In the genomic region with DNA sequence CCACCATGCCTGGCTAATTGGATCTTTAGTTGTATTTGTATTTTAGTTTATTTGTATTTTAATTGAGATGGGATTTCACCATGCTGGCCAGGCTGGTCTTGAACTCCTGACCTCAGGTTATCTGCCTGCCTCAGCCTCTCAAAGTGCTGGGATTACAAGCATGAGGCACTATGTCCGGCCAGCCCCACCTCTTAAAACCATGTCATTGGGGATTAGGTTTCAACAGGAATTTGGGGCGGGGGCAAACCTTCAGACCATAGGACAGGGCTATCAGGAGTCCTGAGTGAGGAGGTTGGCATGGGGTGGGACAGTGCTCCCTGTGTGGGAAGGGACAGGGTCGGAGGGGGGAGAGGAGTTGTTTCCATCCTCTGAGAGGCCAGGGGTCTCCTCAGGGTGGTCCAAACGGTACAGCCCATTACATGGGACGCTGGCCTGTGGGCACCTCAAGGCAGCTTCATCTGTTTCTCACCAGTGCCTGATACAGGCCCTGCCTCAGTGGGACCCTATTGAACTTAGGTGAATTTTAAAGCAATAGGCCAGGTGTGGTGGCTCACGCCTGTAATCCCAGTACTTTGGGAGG, we compare ENCODE assay signal across 12 cellular contexts. TPM values are rescaled to one million over a fixed set of nuclear protein-coding genes. Genes with fewer than 3 reads are reported as not detected.
DNase-seq lines count a peak whose midpoint lies in the region; TF ChIP-seq lines count a peak whose summit lies in the region.
"Had no signal": no experiment of that assay in that cellular context is flagged by ENCODE, and none has a peak within 500 bp of the region (broad histone marks: within the 10 kb centered on the region; RNA-seq: fewer than 3 reads in every experiment).

No MANE protein-coding gene starts in this region.

- H2BK5ac ChIP-seq in neuronal stem cell (ENCODE audit: low read length) = no peak overlapping the region

- POLR2A ChIA-PET in Caco-2 (lab: Charles Lee) = no interaction called here

- H3K27ac ChIP-seq in WERI-Rb-1 (no peak overlapping the region), neuronal stem cell (replicated peaks; ENCODE audit: low read length) (no peak overlapping the region), stomach (no peak overlapping the region), SJCRH30 (no peak overlapping the region)
- H3K27ac ChIP-seq: BLaER1 treated with 17β-estradiol and CSF1 and Interleukin-3, amounts not matched to agents 10 nM and 100 nM had no signal

- TF ChIP-seq POLR2A in stomach (IDR thresholded peaks at IDR 0.05) = no peak

- CTCF ChIA-PET in Caco-2 (lab: Charles Lee) = interaction anchor here (0.7 kb wide), 1 partner anchor 130 kb away, joined by 5 read pairs; no protein-coding TSS in a partner anchor

- H2AK5ac ChIP-seq in neuronal stem cell (ENCODE audit: low read depth, low read length) = no peak overlapping the region

- H3K4me3 ChIP-seq in WERI-Rb-1 (ENCODE audit: low read depth, low read length) (no peak overlapping the region), neuronal stem cell (ENCODE audit: low read length in 2 of 2) (no peak overlapping the region), stomach (no peak overlapping the region), Caco-2 (ENCODE audit: low read depth, low read length) (no peak overlapping the region), SJCRH30 (no peak overlapping the region)
- H3K4me3 ChIP-seq: BLaER1 treated with 17β-estradiol and CSF1 and Interleukin-3, amounts not matched to agents 10 nM and 100 nM had no signal

- H3K4me2 ChIP-seq in neuronal stem cell (ENCODE audit: insufficient read depth, low read length, poor library complexity, severe bottlenecking) = no peak overlapping the region
- H3K4me2 ChIP-seq: BLaER1 treated with 17β-estradiol and CSF1 and Interleukin-3, amounts not matched to agents 10 nM and 100 nM had no signal

- no peak overlapping the region for H2BK120ac ChIP-seq in neuronal stem cell (ENCODE audit: low read depth, low read length)

- H3K18ac ChIP-seq in neuronal stem cell (ENCODE audit: low read length) = peak overlapping the region; percentile 35

- H4K8ac ChIP-seq in neuronal stem cell (ENCODE audit: low read depth, low read length) = no peak overlapping the region

- no peaks in the 10 kb centered on the region for H3K36me3 Mint-ChIP-seq in Caco-2 (ENCODE audit: insufficient read depth, unreplicated experiment)
- H3K36me3 Mint-ChIP-seq: CD4-positive, CD25-positive, alpha-beta regulatory T cell had no signal

- no peak overlapping the region for H3K9ac ChIP-seq in neuronal stem cell (ENCODE audit: low read depth, low read length, poor library complexity)
- H3K9ac ChIP-seq: BLaER1 treated with 17β-estradiol and CSF1 and Interleukin-3, amounts not matched to agents 10 nM and 100 nM had no signal

- no peak for TF ChIP-seq EP300 in stomach (IDR thresholded peaks at IDR 0.05)

- no peaks in the 10 kb centered on the region for H3K27me3 ChIP-seq in WERI-Rb-1 (ENCODE audit: insufficient read depth, low read depth, severe bottlenecking)
- no peaks in the 10 kb centered on the region for H3K27me3 ChIP-seq in neuronal stem cell (ENCODE audit: control insufficient read depth in 3 of 3, insufficient read depth in 3 of 3, low read depth in 1 of 3, low read length in 3 of 3)
- peaks cover 0 to 27% (median 0%) of the 10 kb centered on the region in 3 donors for H3K27me3 ChIP-seq in stomach
- H3K27me3 ChIP-seq in Caco-2 (replicated peaks; ENCODE audit: control insufficient read depth, insufficient read depth, low read length) = no peaks in the 10 kb centered on the region
- peaks cover 6% of the 10 kb centered on the region; the same call in 1 of the 2 replicates for H3K27me3 ChIP-seq in SJCRH30
- H3K27me3 ChIP-seq: BLaER1 treated with 17β-estradiol and CSF1 and Interleukin-3, amounts not matched to agents 10 nM and 100 nM had no signal

- no peaks in the 10 kb centered on the region for H3K27me3 Mint-ChIP-seq in Caco-2 (ENCODE audit: insufficient read depth, unreplicated experiment)

- H2BK15ac ChIP-seq in neuronal stem cell (ENCODE audit: low read length) = no peak overlapping the region

- H3K14ac ChIP-seq in neuronal stem cell (ENCODE audit: low read length) = no peak overlapping the region

- no peaks in the 10 kb centered on the region for H3K79me1 ChIP-seq in neuronal stem cell (ENCODE audit: low read depth, low read length)

- H3K9me3 Mint-ChIP-seq in Caco-2 (ENCODE audit: unreplicated experiment) = no peaks in the 10 kb centered on the region
- H3K9me3 Mint-ChIP-seq: CD4-positive, CD25-positive, alpha-beta regulatory T cell had no signal

- no peak overlapping the region for H4K91ac ChIP-seq in neuronal stem cell (ENCODE audit: low read depth, low read length, poor library complexity)

- no peak overlapping the region for H3K4me3 Mint-ChIP-seq in Caco-2 (ENCODE audit: unreplicated experiment)
- H3K4me3 Mint-ChIP-seq: CD4-positive, CD25-positive, alpha-beta regulatory T cell had no signal

- H3K27ac Mint-ChIP-seq in Caco-2 (ENCODE audit: unreplicated experiment) = no peak overlapping the region
- H3K27ac Mint-ChIP-seq: CD4-positive, CD25-positive, alpha-beta regulatory T cell had no signal

- no peak overlapping the region for H3K4ac ChIP-seq in neuronal stem cell (ENCODE audit: low read length)

- TF ChIP-seq CTCF in WERI-Rb-1 (IDR thresholded peaks at IDR 0.05; ENCODE audit: low read depth, low read length) (no peak), stomach (IDR thresholded peaks at IDR 0.05) (no peak), Caco-2 (IDR thresholded peaks at IDR 0.05; ENCODE audit: insufficient read depth in 1 of 2, low read depth in 1 of 2, low read length in 1 of 2, severe bottlenecking in 1 of 2, unreplicated experiment in 1 of 2) (no peak)

- intact Hi-C loops in stomach (cut with DNase I; ENCODE audit: low total_unique reads) = no loop called here
- intact Hi-C loops in Caco-2 (cut with micrococcal nuclease; ENCODE audit: unreplicated experiment) = no loop called here

- H3K23ac ChIP-seq in neuronal stem cell (ENCODE audit: low read depth, low read length, poor library complexity) = no peak overlapping the region

- WGBS in neuronal stem cell (ENCODE audit: extremely low coverage in 2 of 2, insufficient read length in 2 of 2, insufficient replicate concordance in 1 of 2), 2 donors = no CpG with 5 or more reads among the region's 6 CpGs
- 85 to 90% (median 87%) methylated on average over 6 of the region's 6 CpGs for WGBS in stomach, 5 donors

- H3K36me3 ChIP-seq in WERI-Rb-1 (peaks cover 16% of the 10 kb centered on the region), neuronal stem cell (replicated peaks in 1 of 2; ENCODE audit: control insufficient read depth in 2 of 2, insufficient read depth in 2 of 2, low read length in 2 of 2) (no peaks in the 10 kb centered on the region), stomach (peaks cover 0 to 18% (median 14%) of the 10 kb centered on the region in 4 donors), Caco-2 (ENCODE audit: control insufficient read depth, insufficient read depth, low read length) (no peaks in the 10 kb centered on the region), SJCRH30 (no peaks in the 10 kb centered on the region)

- H3K9me3 ChIP-seq in WERI-Rb-1 (ENCODE audit: severe bottlenecking) (no peaks in the 10 kb centered on the region), neuronal stem cell (replicated peaks in 1 of 2; ENCODE audit: control insufficient read depth in 2 of 2, insufficient read depth in 1 of 2, low read depth in 1 of 2, low read length in 2 of 2) (no peaks in the 10 kb centered on the region), stomach (no peaks in the 10 kb centered on the region), Caco-2 (no peaks in the 10 kb centered on the region), SJCRH30 (replicated peaks) (no peaks in the 10 kb centered on the region)
- H3K9me3 ChIP-seq: BLaER1 treated with 17β-estradiol and CSF1 and Interleukin-3, amounts not matched to agents 10 nM and 100 nM had no signal

- peak; percentile 12 for DNase-seq in activated effector memory CD4-positive, alpha-beta T cell treated with anti-CD3 and anti-CD28 coated beads, Interleukin-2, amount 50 U/mL, for 16 hours
- DNase-seq in activated effector memory CD4-positive, alpha-beta T cell treated with Interleukin-2 at 50 U/mL for 16 hours = no peak
- peak; percentile 7 for DNase-seq in WERI-Rb-1
- DNase-seq in neuronal stem cell (ENCODE audit: low spot score) = no peak
- DNase-seq in stomach = peak; percentile 2
- DNase-seq in Caco-2 = no peak
- DNase-seq in SJCRH30 = no peak
- DNase-seq: ACHN; CD4-positive, CD25-positive, alpha-beta regulatory T cell; DMS 273 treated with DMSO at 0.1 percent for 48 hours had no signal

- no peak overlapping the region for H2AFZ ChIP-seq in neuronal stem cell (ENCODE audit: low read length)

- BruUV-seq in Caco-2 (replicated peaks; lab: Mats Ljungman, UMichigan) = no TSS peak

- H3K4me1 ChIP-seq in neuronal stem cell (ENCODE audit: control insufficient read depth in 2 of 2, insufficient read depth in 1 of 2, low read depth in 1 of 2, low read length in 2 of 2) = peaks cover 4 to 7% of the 10 kb centered on the region in 2 donors
- no peaks in the 10 kb centered on the region for H3K4me1 ChIP-seq in stomach
- 0 out of 2 replicates have a peak, but pooled peaks cover 4% of the 10 kb centered on the region for H3K4me1 ChIP-seq in Caco-2
- peaks cover 20% of the 10 kb centered on the region for H3K4me1 ChIP-seq in SJCRH30

- no peak overlapping the region for H2BK12ac ChIP-seq in neuronal stem cell (ENCODE audit: low read length)

- H3K4me1 Mint-ChIP-seq in Caco-2 (ENCODE audit: low read depth, unreplicated experiment) = peaks cover 7% of the 10 kb centered on the region

RNA-seq across cellular contexts. Expression of gene GAA, which starts 21.6 kb away (rescaled TPM):
- 50.1 TPM for polyA plus RNA-seq in neuronal stem cell (2013, experiment 1 of 2)
- 49.6 TPM for polyA plus RNA-seq in neuronal stem cell (2013, experiment 2 of 2)
- total RNA-seq in stomach (10 to 100 TPM; 15.2 to 63.4 (median 27.2) TPM), Caco-2 (2022) (42.4 and 44.6 TPM in 2 replicates)
- polyA plus RNA-seq in stomach = 10 to 100 TPM in 2 of 3 donors, 1 to 10 TPM in 1; 9.6 to 22.2 (median 21.4) TPM
- 17.5 and 23.1 TPM in 2 replicates for total RNA-seq in SJCRH30 (2014; rRNA removed; shearing (Covaris generic))

RNA-seq across cellular contexts. Expression of gene EIF4A3, which starts 23.9 kb away (rescaled TPM):
- polyA plus RNA-seq in neuronal stem cell (2013, experiment 1 of 2) = 66.1 TPM
- polyA plus RNA-seq in neuronal stem cell (2013, experiment 2 of 2) = 64.7 TPM
- total RNA-seq in stomach (10 to 100 TPM; 17.5 to 78.2 (median 49.7) TPM), Caco-2 (2022) (190 and 192 TPM in 2 replicates)
- 10 to 100 TPM; 47.3 to 61.0 (median 48.7) TPM for polyA plus RNA-seq in stomach
- 362 and 371 TPM in 2 replicates for total RNA-seq in SJCRH30 (2014; rRNA removed; shearing (Covaris generic))

RNA-seq across cellular contexts. Expression of gene CARD14, which starts 46.8 kb away (rescaled TPM):
- 0.20 TPM for polyA plus RNA-seq in neuronal stem cell (2013, experiment 1 of 2)
- polyA plus RNA-seq in neuronal stem cell (2013, experiment 2 of 2) = 0.22 TPM
- total RNA-seq in stomach = 1 to 10 TPM in 2 of 5 donors, not detected in 3; 2.7 to 3.9 TPM
- 10 to 100 TPM in 1 of 3 donors, under 1 TPM in 1, not detected in 1; 0.12 to 10.5 TPM for polyA plus RNA-seq in stomach
- 1.3 and 1.8 TPM in 2 replicates for total RNA-seq in Caco-2 (2022)
- total RNA-seq in SJCRH30 (2014; rRNA removed; shearing (Covaris generic)) = 0.32 and 0.33 TPM in 2 replicates
- total RNA-seq: CD4-positive, CD25-positive, alpha-beta regulatory T cell; Daoy had no signal

Comparison
In these comparisons a context has a peak if more than half of its experiments do, and no peak if none do; other contexts are left out.
1. DNase-seq: peak in activated effector memory CD4-positive, alpha-beta T cell treated with anti-CD3 and anti-CD28 coated beads, Interleukin-2, amount 50 U/mL, for 16 hours (single experiment), WERI-Rb-1 (single experiment) and stomach (single experiment); none in activated effector memory CD4-positive, alpha-beta T cell treated with Interleukin-2 at 50 U/mL for 16 hours (single experiment), neuronal stem cell (single experiment), Caco-2 (0 of 2) and SJCRH30 (0 of 2).